ENCODE assay signal across 1 cellular context in genomic region chr12:123533672-123534643, GRCh38.
TF ChIP-seq lines count a peak whose summit lies in the region.

RILPL1 (minus strand) TSS chr12:123533719; CDS start chr12:123533482, 237 bp downstream.

TF ChIP-seq in HepG2, 621 proteins besides CTCF, POLR2A, EP300 and RAD21 (continued from another document and continues in another):
- TF ChIP-seq ZBTB4 (CRISPR knock-in tag; IDR thresholded peaks at IDR 0.05; ENCODE audit: borderline replicate concordance) (no peak), TCF7 (IDR thresholded peaks at IDR 0.05; ENCODE audit: low read depth) (no peak), AKNA (CRISPR knock-in tag; IDR thresholded peaks at IDR 0.05; ENCODE audit: borderline replicate concordance) (no peak), ARNTL (CRISPR knock-in tag; IDR thresholded peaks at IDR 0.05) (peak; percentile 56; the same call in 1 of the 2 replicates), IKZF5 (CRISPR knock-in tag; IDR thresholded peaks at IDR 0.05) (0 out of 2 replicates have a peak, but pooled peaks have one; percentile 37), PITX1 (CRISPR knock-in tag; IDR thresholded peaks at IDR 0.05) (no peak), SNRNP70 (IDR thresholded peaks at IDR 0.05; ENCODE audit: low read depth, low read length) (no peak), MEIS2 (CRISPR knock-in tag; IDR thresholded peaks at IDR 0.05) (peak; percentile 9; the same call in 1 of the 2 replicates), MLLT10 (CRISPR knock-in tag; IDR thresholded peaks at IDR 0.05) (no peak), PATZ1 (CRISPR knock-in tag; IDR thresholded peaks at IDR 0.05) (peak; percentile 93), ZNF354B (CRISPR knock-in tag; IDR thresholded peaks at IDR 0.05) (no peak), DR1 (CRISPR knock-in tag; IDR thresholded peaks at IDR 0.05) (peak; percentile 33; the same call in 1 of the 2 replicates), BCL3 (CRISPR knock-in tag; IDR thresholded peaks at IDR 0.05) (no peak), TFDP2 (CRISPR knock-in tag; IDR thresholded peaks at IDR 0.05) (peak; percentile 30; the same call in 1 of the 2 replicates), FLYWCH1 (CRISPR knock-in tag; IDR thresholded peaks at IDR 0.05) (no peak), NONO (IDR thresholded peaks at IDR 0.05) (no peak), NONO (CRISPR knock-in tag; conservative IDR thresholded peaks at IDR 0.05) (no peak), ZNF407 (CRISPR knock-in tag; IDR thresholded peaks at IDR 0.05; ENCODE audit: not compliant biosample characterization) (no peak), PHF5A (CRISPR knock-in tag; IDR thresholded peaks at IDR 0.05; ENCODE audit: low read depth, unreplicated experiment) (peak; percentile 20), PHB2 (IDR thresholded peaks at IDR 0.05; ENCODE audit: partially characterized antibody) (no peak), MAZ (IDR thresholded peaks at IDR 0.05; ENCODE audit: borderline replicate concordance, low read depth, low read length) (0 out of 2 replicates have a peak, but pooled peaks have one; percentile 10), MAZ (CRISPR knock-in tag; IDR thresholded peaks at IDR 0.05; ENCODE audit: low read depth) (peak; percentile 77; the same call in 1 of the 2 replicates), ZNF557 (CRISPR knock-in tag; IDR thresholded peaks at IDR 0.05) (no peak), UBTF (CRISPR knock-in tag; IDR thresholded peaks at IDR 0.05) (peak; percentile 53; the same call in 1 of the 2 replicates), ZNF556 (CRISPR knock-in tag; IDR thresholded peaks at IDR 0.05; ENCODE audit: borderline replicate concordance) (0 out of 2 replicates have a peak, but pooled peaks have one; percentile 42), NFRKB (IDR thresholded peaks at IDR 0.05) (no peak), ZFY (CRISPR knock-in tag; IDR thresholded peaks at IDR 0.05) (peak; percentile 66), ZNF709 (CRISPR knock-in tag; IDR thresholded peaks at IDR 0.05) (no peak), ZNF224 (CRISPR knock-in tag; IDR thresholded peaks at IDR 0.05) (no peak)
